Comparison of ENCODE assay signal across 15 cellular contexts in genomic region chr19:30060872-30061556, GRCh38.
"Had no signal": no experiment of that assay in that cellular context is flagged by ENCODE, and none has a peak within 500 bp of the region (broad histone marks: within the 10 kb centered on the region; RNA-seq: fewer than 3 reads in every experiment).

No MANE protein-coding gene starts in this region.

- H3K4me1 ChIP-seq: foreskin keratinocyte, thyroid gland had no signal

- H3K4me1 Mint-ChIP-seq: activated naive CD8-positive, alpha-beta T cell treated with anti-CD3 and anti-CD28 coated beads, Interleukin-2, amount 10 ng/mL, durations not matched to agents 7 days and 5 days; T-helper 17 cell had no signal

- H3K27ac ChIP-seq: foreskin keratinocyte, ovary, thyroid gland had no signal

- H3K4me3 ChIP-seq: lung, ovary, thyroid gland had no signal

- H3K4me3 Mint-ChIP-seq: activated CD8-positive, alpha-beta T cell treated with anti-CD3 and anti-CD28 coated beads for 36 hours; activated naive CD8-positive, alpha-beta T cell treated with anti-CD3 and anti-CD28 coated beads, Interleukin-2, amount 10 ng/mL, durations not matched to agents 7 days and 5 days; dendritic cell treated with granulocyte-macrophage colony-stimulating factor and Interleukin-4, amounts not matched to agents 40 ng/mL and 50 ng/mL, for 4 days; neural crest cell; stimulated activated naive B cell treated with anti-CD40 and anti-IgM and Interleukin-4, amounts not matched to agents 10 μg/mL and 1 μg/mL and 100 μg/mL, for 72 hours; T-helper 17 cell had no signal

- H3K9me3 Mint-ChIP-seq: activated CD8-positive, alpha-beta T cell treated with anti-CD3 and anti-CD28 coated beads for 36 hours; dendritic cell treated with granulocyte-macrophage colony-stimulating factor and Interleukin-4, amounts not matched to agents 40 ng/mL and 50 ng/mL, for 4 days had no signal

- H3K36me3 ChIP-seq: ovary, thyroid gland had no signal

- ATAC-seq: activated CD8-positive, alpha-beta T cell treated with anti-CD3 and anti-CD28 coated beads for 36 hours; foreskin keratinocyte; left cardiac atrium; stimulated activated naive B cell treated with anti-CD40 and anti-IgM and Interleukin-4, amounts not matched to agents 10 μg/mL and 1 μg/mL and 100 μg/mL, for 72 hours; T-helper 17 cell had no signal

- H3K27me3 ChIP-seq: foreskin keratinocyte, ovary, thyroid gland had no signal

- H3K27ac Mint-ChIP-seq: activated CD8-positive, alpha-beta T cell treated with anti-CD3 and anti-CD28 coated beads for 36 hours; activated naive CD8-positive, alpha-beta T cell treated with anti-CD3 and anti-CD28 coated beads, Interleukin-2, amount 10 ng/mL, durations not matched to agents 7 days and 5 days; dendritic cell treated with granulocyte-macrophage colony-stimulating factor and Interleukin-4, amounts not matched to agents 40 ng/mL and 50 ng/mL, for 4 days; stimulated activated naive B cell treated with anti-CD40 and anti-IgM and Interleukin-4, amounts not matched to agents 10 μg/mL and 1 μg/mL and 100 μg/mL, for 72 hours; T-helper 17 cell had no signal

- H3K9me3 ChIP-seq: ovary, thyroid gland had no signal

- DNase-seq: activated CD4-positive, alpha-beta T cell treated with anti-CD3 and anti-CD28 coated beads for 48 hours; activated CD8-positive, alpha-beta T cell treated with anti-CD3 and anti-CD28 coated beads for 36 hours; activated naive CD4-positive, alpha-beta T cell; activated naive CD8-positive, alpha-beta T cell treated with anti-CD3 and anti-CD28 coated beads, Interleukin-2, amount 10 ng/mL, durations not matched to agents 7 days and 5 days; cerebellar nuclear complex; effector memory CD4-positive, alpha-beta T cell; foreskin keratinocyte; left cardiac atrium; ovary; stimulated activated naive B cell treated with anti-CD40 and anti-IgM and Interleukin-4, amounts not matched to agents 10 μg/mL and 1 μg/mL and 100 μg/mL, for 72 hours; T-helper 17 cell; thyroid gland had no signal

- H3K27me3 Mint-ChIP-seq: activated CD8-positive, alpha-beta T cell treated with anti-CD3 and anti-CD28 coated beads for 36 hours; activated naive CD8-positive, alpha-beta T cell treated with anti-CD3 and anti-CD28 coated beads, Interleukin-2, amount 10 ng/mL, durations not matched to agents 7 days and 5 days; dendritic cell treated with granulocyte-macrophage colony-stimulating factor and Interleukin-4, amounts not matched to agents 40 ng/mL and 50 ng/mL, for 4 days had no signal
